Comparison of ENCODE assay signal across 30 cellular contexts in the genomic region with DNA sequence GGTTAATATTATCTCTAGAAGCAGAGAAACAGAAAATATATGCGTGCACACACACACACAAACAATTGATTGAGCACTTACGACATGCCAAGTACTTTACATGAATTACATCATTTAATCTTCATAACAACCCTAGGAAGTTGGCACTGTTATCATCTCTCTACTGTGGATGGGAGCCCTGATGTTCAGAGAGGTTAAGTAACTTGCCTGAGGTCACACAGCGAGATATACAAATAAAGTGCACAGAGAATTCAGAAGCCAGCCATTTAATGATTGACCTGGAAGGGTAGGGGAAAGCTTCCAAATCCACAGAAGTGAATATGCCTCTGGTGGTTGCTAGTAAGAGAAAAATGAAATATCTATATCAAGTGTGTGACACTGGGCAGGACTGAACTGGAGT. TPM values are rescaled to one million over a fixed set of nuclear protein-coding genes. Genes with fewer than 3 reads are reported as not detected.
"Had no signal": no experiment of that assay in that cellular context is flagged by ENCODE, and none has a peak within 500 bp of the region (broad histone marks: within the 10 kb centered on the region; RNA-seq: fewer than 3 reads in every experiment).

No MANE protein-coding gene starts in this region.

- H3K4me1 ChIP-seq: stomach, suprapubic skin, testis, thyroid gland, tibial artery, tibial nerve, transverse colon, upper lobe of left lung, upper lobe of right lung, uterus, vagina had no signal

- ATAC-seq: stimulated activated effector memory CD8-positive, alpha-beta T cell treated with anti-CD3 and anti-CD28 coated beads, Interleukin-12 subunit alpha, Interleukin-12 subunit beta, amount 100 ng/mL, for 72 hours; stimulated activated memory B cell treated with anti-CD40 and anti-IgM and Interleukin-4, amounts not matched to agents 10 μg/mL and 1 μg/mL and 100 μg/mL, for 72 hours; stimulated activated naive B cell treated with anti-CD40 and anti-IgM and Interleukin-4, amounts not matched to agents 10 μg/mL and 1 μg/mL and 100 μg/mL, for 72 hours; stimulated activated naive CD8-positive, alpha-beta T cell treated with anti-CD3 and anti-CD28 coated beads, Interleukin-15, amount 100 ng/mL, for 72 hours; stimulated activated naive CD8-positive, alpha-beta T cell treated with anti-CD3 and anti-CD28 coated beads, Interleukin-15, Interleukin-2, amounts not matched to agents 100 U/mL and 50 U/mL, for 24 hours; upper lobe of right lung had no signal

- H3K27ac ChIP-seq: stomach, suprapubic skin, testis, thoracic aorta, thyroid gland, tibial artery, tibial nerve, transverse colon, upper lobe of left lung, upper lobe of right lung, uterus, vagina had no signal

- H3K4me3 ChIP-seq: stomach, suprapubic skin, testis, thoracic aorta, thyroid gland, tibial artery, tibial nerve, transverse colon, upper lobe of left lung, upper lobe of right lung, uterus, vagina had no signal

- H3K36me3 ChIP-seq: stomach, suprapubic skin, thoracic aorta, thyroid gland, tibial artery, tibial nerve, transverse colon, upper lobe of left lung, upper lobe of right lung, uterus, vagina had no signal

- H3K27me3 ChIP-seq: stomach, suprapubic skin, testis, thyroid gland, tibial artery, tibial nerve, transverse colon, upper lobe of left lung, upper lobe of right lung, uterus, vagina had no signal

- H3K9me3 ChIP-seq: stomach, suprapubic skin, testis, thoracic aorta, thyroid gland, tibial artery, tibial nerve, transverse colon, upper lobe of left lung, upper lobe of right lung, uterus, vagina had no signal

- FAIRE-seq: urothelium cell line had no signal

- DNase-seq: stimulated activated CD4-positive, alpha-beta T cell treated with anti-CD3 and anti-CD28 coated beads, Interleukin-2, amount 100 ng/mL, for 48 hours; stimulated activated CD4-positive, alpha-beta T cell treated with anti-CD3 and anti-CD28 coated beads, Interleukin-4, amount 100 ng/mL, for 1 hour; stimulated activated CD4-positive, alpha-beta T cell treated with anti-CD3 and anti-CD28 coated beads, Interleukin-4, amount 100 ng/mL, for 24 hours; stimulated activated CD4-positive, alpha-beta T cell treated with anti-CD3 and anti-CD28 coated beads, Interleukin-4, amount 100 ng/mL, for 4 hours; stimulated activated CD8-positive, alpha-beta memory T cell treated with anti-CD3 and anti-CD28 coated beads, Interleukin-4, amount 100 ng/mL, for 48 hours; stimulated activated naive B cell treated with anti-CD40 and anti-IgM and Interleukin-4, amounts not matched to agents 10 μg/mL and 1 μg/mL and 100 μg/mL, for 72 hours; stimulated activated naive CD4-positive, alpha-beta T cell; stimulated activated naive CD4-positive, alpha-beta T cell treated with Interleukin-2 at 50 U/mL for 16 hours; stimulated activated naive CD8-positive, alpha-beta T cell treated with anti-CD3 and anti-CD28 coated beads, Interleukin-15, amount 100 ng/mL, for 72 hours; stimulated activated naive CD8-positive, alpha-beta T cell treated with anti-CD3 and anti-CD28 coated beads, Interleukin-15, Interleukin-2, amounts not matched to agents 100 U/mL and 50 U/mL, for 24 hours; stomach; substantia nigra; testis; thyroid gland; tibial artery; transverse colon; trophoblast cell; upper lobe of left lung; upper lobe of right lung; uterus had no signal

RNA-seq across cellular contexts. Expression of gene GPR139, which starts 37.5 kb away (rescaled TPM):
- total RNA-seq: stomach, subcutaneous adipose tissue, suprapubic skin, testis, thoracic aorta, thyroid gland, tibial nerve, transverse colon, upper lobe of left lung, upper lobe of right lung, ureter, urinary bladder, uterus, vagina had no signal
- polyA plus RNA-seq: stomach, urinary bladder had no signal
